Comparison of ENCODE assay signal across 1 cellular context in genomic region chr1:212639524-212639923, GRCh38. TPM values are rescaled to one million over a fixed set of nuclear protein-coding genes. Genes with fewer than 3 reads are reported as not detected.
"Had no signal": no experiment of that assay in that cellular context is flagged by ENCODE, and none has a peak within 500 bp of the region (broad histone marks: within the 10 kb centered on the region; RNA-seq: fewer than 3 reads in every experiment).

No MANE protein-coding gene starts in this region.

RNA-seq across cellular contexts. Expression of gene ATF3, which starts 31.0 kb away (rescaled TPM):
- polyA plus RNA-seq: naive thymus-derived CD8-positive, alpha-beta T cell had no signal
